28 cellular contexts compared by ENCODE assay signal in genomic region chr11:1425006-1425405, GRCh38.
"Had no signal": no experiment of that assay in that cellular context is flagged by ENCODE, and none has a peak within 500 bp of the region (broad histone marks: within the 10 kb centered on the region; RNA-seq: fewer than 3 reads in every experiment).

No MANE protein-coding gene starts in this region.

- H3K4me1 ChIP-seq: colonic mucosa, esophagus muscularis mucosa, esophagus squamous epithelium, foreskin keratinocyte, gastrocnemius medialis, gastroesophageal sphincter, heart left ventricle, heart right ventricle had no signal

- FAIRE-seq: colon, endometrium, endothelial cell of umbilical vein, frontal cortex had no signal

- DNase-seq: colonic mucosa; cortex of kidney; dermis blood vessel endothelial cell; dorsolateral prefrontal cortex; effector CD4-positive, alpha-beta T cell; effector CD8-positive, alpha-beta T cell; effector memory CD4-positive, alpha-beta T cell; effector memory CD8-positive, alpha-beta T cell; endodermal cell; erythroblast; esophagus squamous epithelium; foreskin fibroblast; foreskin keratinocyte; foreskin melanocyte; gastrocnemius medialis; glutamatergic neuron; head of caudate nucleus; heart left ventricle; heart right ventricle had no signal

- H3K27ac ChIP-seq: colonic mucosa, coronary artery, epithelial cell of prostate, esophagus muscularis mucosa, esophagus squamous epithelium, foreskin keratinocyte, gastrocnemius medialis, gastroesophageal sphincter, heart left ventricle, heart right ventricle had no signal

- H3K27me3 ChIP-seq: colonic mucosa, dorsolateral prefrontal cortex, foreskin keratinocyte, gastrocnemius medialis had no signal

- H3K4me3 ChIP-seq: colonic mucosa, coronary artery, dorsolateral prefrontal cortex, esophagus muscularis mucosa, esophagus squamous epithelium, gastrocnemius medialis, gastroesophageal sphincter, heart left ventricle, heart right ventricle had no signal

- ATAC-seq: effector memory CD8-positive, alpha-beta T cell; esophagus mucosa; foreskin keratinocyte; gastrocnemius medialis; gastroesophageal sphincter; heart left ventricle; heart right ventricle had no signal

- H3K9me3 ChIP-seq: colonic mucosa, gastrocnemius medialis had no signal

- H3K36me3 ChIP-seq: colonic mucosa, esophagus muscularis mucosa, esophagus squamous epithelium, gastrocnemius medialis, gastroesophageal sphincter, heart left ventricle, heart right ventricle had no signal
